Comparison of ENCODE assay signal across 1 cellular context in genomic region chr18:32092422-32093105, GRCh38.
TF ChIP-seq lines count a peak whose summit lies in the region.

No MANE protein-coding gene starts in this region.

TF ChIP-seq in K562, 482 proteins besides CTCF, POLR2A, EP300 and RAD21 (continued from another document and continues in another):
- TF ChIP-seq DEAF1 (CRISPR knock-in tag; IDR thresholded peaks at IDR 0.05) = no peak
- TF ChIP-seq ARNT (IDR thresholded peaks at IDR 0.05) = no peak
- TF ChIP-seq MITF (IDR thresholded peaks at IDR 0.05) = no peak
- TF ChIP-seq MNT (conservative IDR thresholded peaks at IDR 0.05) = peak; percentile 81 to 86
- no peak for TF ChIP-seq HMG20A (CRISPR knock-in tag; conservative IDR thresholded peaks at IDR 0.05)
- TF ChIP-seq ATF1 (CRISPR knock-in tag; IDR thresholded peaks at IDR 0.05) = no peak
- TF ChIP-seq ATF1 (tag; IDR thresholded peaks at IDR 0.05) = peak; percentile 14
- TF ChIP-seq THRB (CRISPR knock-in tag; conservative IDR thresholded peaks at IDR 0.05) = 0 out of 2 replicates have a peak, but pooled peaks have one; percentile 66
- TF ChIP-seq ZNF41 (CRISPR knock-in tag; conservative IDR thresholded peaks at IDR 0.05) = 0 out of 2 replicates have a peak, but pooled peaks have one; percentile 42
- TF ChIP-seq ZBTB26 (CRISPR knock-in tag; IDR thresholded peaks at IDR 0.05) = peak; percentile 82; the same call in 1 of the 2 replicates
- TF ChIP-seq ZNF639 (CRISPR knock-in tag; conservative IDR thresholded peaks at IDR 0.05 in 1 of 2, IDR thresholded peaks at IDR 0.05 in 1 of 2) = no peak
- peak; percentile 96 for TF ChIP-seq ZNF444 (CRISPR knock-in tag; IDR thresholded peaks at IDR 0.05)
- no peak for TF ChIP-seq PTTG1 (tag; IDR thresholded peaks at IDR 0.05; ENCODE audit: low read depth)
- no peak for TF ChIP-seq HOXB6 (CRISPR knock-in tag; IDR thresholded peaks at IDR 0.05; ENCODE audit: borderline replicate concordance)
- TF ChIP-seq RREB1 (CRISPR knock-in tag; IDR thresholded peaks at IDR 0.05) = peak; percentile 38; the same call in 1 of the 2 replicates
- peak; percentile 71; the same call in 1 of the 2 replicates for TF ChIP-seq SMAD4 (CRISPR knock-in tag; conservative IDR thresholded peaks at IDR 0.05)
- peak; percentile 36; the same call in 1 of the 2 replicates for TF ChIP-seq REST (CRISPR knock-in tag; IDR thresholded peaks at IDR 0.05; ENCODE audit: low read depth)
- TF ChIP-seq XRCC5 (IDR thresholded peaks at IDR 0.05; ENCODE audit: low read depth, low read length) = no peak
- no peak for TF ChIP-seq PHTF2 (CRISPR knock-in tag; IDR thresholded peaks at IDR 0.05)
- TF ChIP-seq PBX2 (CRISPR knock-in tag; IDR thresholded peaks at IDR 0.05; ENCODE audit: low read depth) = no peak
- TF ChIP-seq PBX2 (tag; conservative IDR thresholded peaks at IDR 0.05; ENCODE audit: low read depth) = no peak
- TF ChIP-seq ELF1 (tag; IDR thresholded peaks at IDR 0.05) = no peak
- no peak for TF ChIP-seq POLR3A (IDR thresholded peaks at IDR 0.05; ENCODE audit: borderline replicate concordance, extremely low read depth, insufficient read depth, insufficient read length)
- TF ChIP-seq MCM3 (IDR thresholded peaks at IDR 0.05) = no peak
- peak; percentile 41 for TF ChIP-seq POLR2B (IDR thresholded peaks at IDR 0.05; ENCODE audit: low read depth, partially characterized antibody)
- TF ChIP-seq CREB1 (IDR thresholded peaks at IDR 0.05) = no peak
- peak; percentile 60; the same call in 1 of the 2 replicates for TF ChIP-seq CREB1 (CRISPR knock-in tag; IDR thresholded peaks at IDR 0.05)
- no peak for TF ChIP-seq NR4A1 (CRISPR knock-in tag; IDR thresholded peaks at IDR 0.05)
- peak; percentile 65; the same call in 1 of the 2 replicates for TF ChIP-seq NR4A1 (tag; IDR thresholded peaks at IDR 0.05)
- peak; percentile 89 for TF ChIP-seq BHLHE40 (IDR thresholded peaks at IDR 0.05; ENCODE audit: low read length)
- no peak for TF ChIP-seq TRIM28 (IDR thresholded peaks at IDR 0.05)
- TF ChIP-seq CXXC5 (CRISPR knock-in tag; IDR thresholded peaks at IDR 0.05) = peak; percentile 50
- no peak for TF ChIP-seq PTRF (tag; IDR thresholded peaks at IDR 0.05)
- no peak for TF ChIP-seq RBM14 (IDR thresholded peaks at IDR 0.05; ENCODE audit: borderline replicate concordance, insufficient read depth, low read depth, low read length)
- TF ChIP-seq POLR2H (tag; IDR thresholded peaks at IDR 0.05; ENCODE audit: low read depth) = 0 out of 2 replicates have a peak, but pooled peaks have one; percentile 50
- 0 out of 2 replicates have a peak, but pooled peaks have one; percentile 29 for TF ChIP-seq ERF (CRISPR knock-in tag; IDR thresholded peaks at IDR 0.05)
- TF ChIP-seq HDAC8 (tag; IDR thresholded peaks at IDR 0.05) = 0 out of 2 replicates have a peak, but pooled peaks have one; percentile 62
- TF ChIP-seq L3MBTL2 (IDR thresholded peaks at IDR 0.05) = peak; percentile 52; the same call in 1 of the 2 replicates
- 0 out of 2 replicates have a peak, but pooled peaks have one; percentile 27 for TF ChIP-seq MYNN (IDR thresholded peaks at IDR 0.05)
- TF ChIP-seq MYNN (CRISPR knock-in tag; IDR thresholded peaks at IDR 0.05) = no peak
- TF ChIP-seq ATF7 (IDR thresholded peaks at IDR 0.05) = 0 out of 2 replicates have a peak, but pooled peaks have one; percentile 10
- TF ChIP-seq ZNF239 (CRISPR knock-in tag; IDR thresholded peaks at IDR 0.05) = no peak
- no peak for TF ChIP-seq ZNF561 (CRISPR knock-in tag; conservative IDR thresholded peaks at IDR 0.05)
- no peak for TF ChIP-seq ZZZ3 (IDR thresholded peaks at IDR 0.05)
